In genomic region chr3:119779731-119780383, GRCh38 we compare ENCODE assay signal across 12 cellular contexts. TPM values are rescaled to one million over a fixed set of nuclear protein-coding genes. Genes with fewer than 3 reads are reported as not detected.
DNase-seq lines count a peak whose midpoint lies in the region; ATAC-seq, FAIRE-seq and TF ChIP-seq lines count a peak whose summit lies in the region.
"Had no signal": no experiment of that assay in that cellular context is flagged by ENCODE, and none has a peak within 500 bp of the region (broad histone marks: within the 10 kb centered on the region; RNA-seq: fewer than 3 reads in every experiment).

No MANE protein-coding gene starts in this region.

- H4K20me1 ChIP-seq in K562 (replicated peaks; ENCODE audit: control insufficient read depth, insufficient read depth, low read length): no peaks in the 10 kb centered on the region

- CTCF ChIA-PET in K562 (lab: Yijun Ruan, JAX; ENCODE audit: low intra/inter-chr PET ratio): no interaction called here

- POLR2A ChIA-PET in K562 (lab: Yijun Ruan, JAX): no interaction called here

- H3K4me3 ChIP-seq in K562 (no peak overlapping the region), foreskin fibroblast (ENCODE audit: low read depth in 1 of 2, low read length in 2 of 2) (no peak overlapping the region)
- H3K4me3 ChIP-seq: GM23248 had no signal

- DNase-seq in K562 (ENCODE audit: extremely low read depth in 1 of 4, low spot score in 3 of 4) (no peak), foreskin fibroblast (no peak), sciatic nerve (ENCODE audit: low spot score) (no peak), 8988T (no peak)
- no peak for DNase-seq in activated naive CD4-positive, alpha-beta T cell treated with anti-CD3 and anti-CD28 coated beads, Interleukin-2, amount 50 U/mL, for 16 hours
- DNase-seq: GDM1, GM23248, kidney glomerular epithelial cell, Right ventricle myocardium superior had no signal

- 52% methylated on average over 2 of the region's 2 CpGs for WGBS in K562 (ENCODE audit: insufficient coverage, low coverage, missing lambda C conversion rate)

- peaks cover 0 to 14% of the 10 kb centered on the region in 2 experiments; a peak in 3 of 5 replicates for H3K4me1 ChIP-seq in K562 (replicated peaks in 1 of 2; ENCODE audit: control insufficient read depth in 2 of 2, insufficient read depth in 2 of 2, low read length in 2 of 2)

- no peak for TF ChIP-seq EP300 in K562 (IDR thresholded peaks at IDR 0.05; ENCODE audit: low read length)

- no peaks in the 10 kb centered on the region for H3K9me1 ChIP-seq in K562 (ENCODE audit: control insufficient read depth, insufficient read depth, low read length)

- H3K9me3 ChIP-seq in K562 (replicated peaks; ENCODE audit: control insufficient read depth, insufficient read depth, low read depth, low read length): no peaks in the 10 kb centered on the region; the same call in 1 of the 2 replicates

- TF ChIP-seq RAD21 in K562 (CRISPR knock-in tag; conservative IDR thresholded peaks at IDR 0.05 in 1 of 2, IDR thresholded peaks at IDR 0.05 in 1 of 2): no peak

- intact Hi-C loops in K562 (cut with micrococcal nuclease): no loop called here
- intact Hi-C loops in sciatic nerve (cut with DNase I): no loop called here

- no peak for TF ChIP-seq POLR2A in K562 (conservative IDR thresholded peaks at IDR 0.05)

- H3K9ac ChIP-seq in K562 (ENCODE audit: insufficient read depth in 1 of 2, low read depth in 2 of 2, low read length in 2 of 2): no peak overlapping the region
- H3K9ac ChIP-seq: GM23248 had no signal

- no TSS peak for BruUV-seq in K562 (replicated peaks; lab: Mats Ljungman, UMichigan)

- no peak overlapping the region for H3K27ac ChIP-seq in K562 (ENCODE audit: extremely low read depth, low read depth, low read length)
- H3K27ac ChIP-seq: GM23248 had no signal

- H3K27me3 ChIP-seq in K562 (ENCODE audit: control insufficient read depth in 2 of 2, insufficient read depth in 2 of 2, low read length in 2 of 2): no peaks in the 10 kb centered on the region

- no peaks in the 10 kb centered on the region for H3K79me2 ChIP-seq in K562 (ENCODE audit: control insufficient read depth, insufficient read depth, low read length)

- TF ChIP-seq CTCF in K562 (IDR thresholded peaks at IDR 0.05 in 2 of 3, conservative IDR thresholded peaks at IDR 0.05 in 1 of 3; ENCODE audit: insufficient read depth in 2 of 3, low read depth in 1 of 3, low read length in 3 of 3) (no peak), foreskin fibroblast (IDR thresholded peaks at IDR 0.05; ENCODE audit: low read depth, low read length) (no peak)

- FAIRE-seq in K562 (lab: Jason Lieb, UNC): no peak

- H3K4me2 ChIP-seq in K562 (ENCODE audit: insufficient read depth, low read length): no peak overlapping the region

- no peaks in the 10 kb centered on the region for H3K36me3 ChIP-seq in K562 (ENCODE audit: control insufficient read depth, insufficient read depth, low read length)

- in situ Hi-C loops in K562 (cut with MboI): no loop called here

- ATAC-seq in GM18508 (IDR thresholded peaks at IDR 0.05; ENCODE audit: insufficient read depth, unreplicated experiment) (peak; percentile 83), GM21515 (IDR thresholded peaks at IDR 0.05; ENCODE audit: unreplicated experiment) (peak; percentile 76), HG03175 (IDR thresholded peaks at IDR 0.05; ENCODE audit: unreplicated experiment) (peak; percentile 91), K562 (peak; percentile 62), sciatic nerve (no peak)

- peak overlapping the region; percentile 72 for H2AFZ ChIP-seq in K562 (ENCODE audit: low read depth, low read length)
- H2AFZ ChIP-seq: GM23248 had no signal

TF ChIP-seq in K562, 482 proteins besides CTCF, POLR2A, EP300 and RAD21 (continues in another document):
- TF ChIP-seq SAFB2 (IDR thresholded peaks at IDR 0.05; ENCODE audit: borderline replicate concordance, low read depth, low read length, severe bottlenecking): no peak
- no peak for TF ChIP-seq CBFA2T2 (conservative IDR thresholded peaks at IDR 0.05)
- no peak for TF ChIP-seq MYBL2 (IDR thresholded peaks at IDR 0.05; ENCODE audit: low read depth)
- no peak for TF ChIP-seq MYBL2 (CRISPR knock-in tag; IDR thresholded peaks at IDR 0.05; ENCODE audit: borderline replicate concordance)
- TF ChIP-seq THAP7 (CRISPR knock-in tag; IDR thresholded peaks at IDR 0.05): no peak
- TF ChIP-seq EHMT2 (IDR thresholded peaks at IDR 0.05): no peak
- TF ChIP-seq HLTF (IDR thresholded peaks at IDR 0.05): no peak
- TF ChIP-seq MAFK (IDR thresholded peaks at IDR 0.05; ENCODE audit: low read length): 0 out of 2 replicates have a peak, but pooled peaks have one; percentile 6
- TF ChIP-seq IRF2 (CRISPR knock-in tag; IDR thresholded peaks at IDR 0.05): no peak
- no peak for TF ChIP-seq RBM14 (IDR thresholded peaks at IDR 0.05; ENCODE audit: borderline replicate concordance, insufficient read depth, low read depth, low read length)
- no peak for TF ChIP-seq HDAC2 (IDR thresholded peaks at IDR 0.05)
- no peak for TF ChIP-seq MTA3 (IDR thresholded peaks at IDR 0.05; ENCODE audit: borderline replicate concordance)
- TF ChIP-seq ZBTB34 (CRISPR knock-in tag; IDR thresholded peaks at IDR 0.05): no peak
- TF ChIP-seq, protein P1, sequence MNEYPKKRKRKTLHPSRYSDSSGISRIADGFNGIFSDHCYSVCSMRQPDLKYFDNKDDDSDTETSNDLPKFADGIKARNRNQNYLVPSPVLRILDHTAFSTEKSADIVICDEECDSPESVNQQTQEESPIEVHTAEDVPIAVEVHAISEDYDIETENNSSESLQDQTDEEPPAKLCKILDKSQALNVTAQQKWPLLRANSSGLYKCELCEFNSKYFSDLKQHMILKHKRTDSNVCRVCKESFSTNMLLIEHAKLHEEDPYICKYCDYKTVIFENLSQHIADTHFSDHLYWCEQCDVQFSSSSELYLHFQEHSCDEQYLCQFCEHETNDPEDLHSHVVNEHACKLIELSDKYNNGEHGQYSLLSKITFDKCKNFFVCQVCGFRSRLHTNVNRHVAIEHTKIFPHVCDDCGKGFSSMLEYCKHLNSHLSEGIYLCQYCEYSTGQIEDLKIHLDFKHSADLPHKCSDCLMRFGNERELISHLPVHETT (CRISPR knock-in tag; conservative IDR thresholded peaks at IDR 0.05 in 1 of 2, IDR thresholded peaks at IDR 0.05 in 1 of 2): no peak
- TF ChIP-seq ZNF316 (IDR thresholded peaks at IDR 0.05): peak; percentile 51; the same call in 1 of the 2 replicates
- peak; percentile 84 for TF ChIP-seq ZNF384 (IDR thresholded peaks at IDR 0.05; ENCODE audit: low read depth, low read length)
- no peak for TF ChIP-seq TAF15 (IDR thresholded peaks at IDR 0.05; ENCODE audit: low read depth, low read length)
- no peak for TF ChIP-seq ZNF436 (CRISPR knock-in tag; IDR thresholded peaks at IDR 0.05)
- no peak for TF ChIP-seq NCOA1 (IDR thresholded peaks at IDR 0.05; ENCODE audit: low read depth)

RNA-seq across cellular contexts. Expression of gene NR1I2, which starts 2.0 kb away (rescaled TPM):
- total RNA-seq in K562 (2011; cell fraction: chromatin; rRNA removed; ENCODE audit: low replicate concordance): not detected in 2 replicates
- total RNA-seq in K562 (2011; cell fraction: nucleolus; rRNA removed): not detected in 2 replicates
- not detected in 2 replicates for total RNA-seq in K562 (2011; cell fraction: nucleoplasm; rRNA removed)
- total RNA-seq in K562 (2014; rRNA removed) (not detected in 2 replicates), K562 (2014; rRNA removed; fragmentation: Illumina TruSeq; extraction: Trizol) (not detected in 2 replicates), K562 (2015; rRNA removed; fragmentation: Illumina TruSeq; extraction: Trizol) (not detected in 2 replicates), K562 (2021) (0.18 TPM in 1 of 2 replicates, not detected in the other), sciatic nerve (not detected)
- polyA plus RNA-seq in K562 (2011; rRNA removed) (not detected in 2 replicates), K562 (2014; fragmentation: Illumina TruSeq; extraction: Trizol) (not detected in 2 replicates), K562 (2014; fragmentation: Nextera tagmentation; extraction: Ambion mirVana) (not detected), K562 (2014; rRNA removed) (not detected in 2 replicates)
- polyA plus RNA-seq in K562 (2011; cell fraction: cytosol; rRNA removed): not detected in 2 replicates
- polyA plus RNA-seq in K562 (2011; cell fraction: nucleus; rRNA removed): not detected in 2 replicates
- polyA plus RNA-seq in K562 (2012): 0.03 TPM in 1 of 2 replicates, not detected in the other
- polyA minus RNA-seq in K562 (2011; rRNA and poly(A)+ RNA removed): 0.21 TPM in 1 of 2 replicates, not detected in the other
- not detected in 2 replicates for polyA minus RNA-seq in K562 (2011; cell fraction: cytosol; rRNA and poly(A)+ RNA removed)
- not detected in 2 replicates for polyA minus RNA-seq in K562 (2011; cell fraction: nucleus; rRNA and poly(A)+ RNA removed)
- total RNA-seq: GM23248 had no signal
